ENCODE assay signal across 26 cellular contexts in genomic region chr21:22438428-22439086, GRCh38.
DNase-seq lines count a peak whose midpoint lies in the region; ATAC-seq and TF ChIP-seq lines count a peak whose summit lies in the region.
"Had no signal": no experiment of that assay in that cellular context is flagged by ENCODE, and none has a peak within 500 bp of the region (broad histone marks: within the 10 kb centered on the region; RNA-seq: fewer than 3 reads in every experiment).

No MANE protein-coding gene starts in this region.

- no peak overlapping the region for H2AFZ ChIP-seq in OCI-LY7 (ENCODE audit: low read length)

- H3K9me3 ChIP-seq in breast epithelium (no peaks in the 10 kb centered on the region), OCI-LY7 (ENCODE audit: low read length) (no peaks in the 10 kb centered on the region), endodermal cell (ENCODE audit: control insufficient read depth, low read length) (no peaks in the 10 kb centered on the region), upper lobe of right lung (no peaks in the 10 kb centered on the region)
- H3K9me3 ChIP-seq: adrenal gland, left lung, thyroid gland had no signal

- POLR2A ChIA-PET in MCF 10A (lab: Yijun Ruan, JAX) (interaction anchor here (1.2 kb wide), 1 partner anchor 18 kb away, joined by 3 read pairs; no protein-coding TSS in a partner anchor), OCI-LY7 (lab: Charles Lee) (no interaction called here)

- no peak overlapping the region for H3K9ac ChIP-seq in endodermal cell (ENCODE audit: extremely low read depth, low read length, poor library complexity, severe bottlenecking)

- no peaks in the 10 kb centered on the region for H3K27me3 ChIP-seq in breast epithelium
- H3K27me3 ChIP-seq in endodermal cell (ENCODE audit: control insufficient read depth, insufficient read depth, low read length, poor library complexity, severe bottlenecking) = no peaks in the 10 kb centered on the region
- H3K27me3 ChIP-seq in upper lobe of right lung = no peaks in the 10 kb centered on the region
- H3K27me3 ChIP-seq: adrenal gland, left lung, stomach, thyroid gland had no signal

- H3K27me3 Mint-ChIP-seq in MCF 10A (ENCODE audit: insufficient read depth, unreplicated experiment) (no peaks in the 10 kb centered on the region), endodermal cell (ENCODE audit: insufficient read depth) (no peaks in the 10 kb centered on the region)
- H3K27me3 Mint-ChIP-seq: CD8-positive, alpha-beta memory T cell had no signal

- no peaks in the 10 kb centered on the region for H3K79me2 ChIP-seq in OCI-LY7 (ENCODE audit: insufficient read depth, low read depth, low read length)

- no peaks in the 10 kb centered on the region for H3K4me1 ChIP-seq in breast epithelium
- H3K4me1 ChIP-seq in OCI-LY7 (ENCODE audit: insufficient read depth, low read length, poor library complexity, severe bottlenecking) = no peaks in the 10 kb centered on the region
- H3K4me1 ChIP-seq in endodermal cell (ENCODE audit: control insufficient read depth, insufficient read depth, low read length) = no peaks in the 10 kb centered on the region
- no peaks in the 10 kb centered on the region for H3K4me1 ChIP-seq in upper lobe of right lung
- H3K4me1 ChIP-seq: left lung, stomach, thyroid gland had no signal

- H3K27ac ChIP-seq in breast epithelium (no peak overlapping the region), OCI-LY7 (ENCODE audit: low read depth, low read length, poor library complexity, severe bottlenecking) (no peak overlapping the region), endodermal cell (ENCODE audit: low read depth, low read length) (no peak overlapping the region), upper lobe of right lung (no peak overlapping the region)
- H3K27ac ChIP-seq: adrenal gland, left lung, skin epidermis, stomach, thyroid gland had no signal

- 98 to 99% methylated on average over 6 to 8 of the region's 8 CpGs for WGBS in endodermal cell (ENCODE audit: insufficient coverage in 1 of 2, insufficient read length in 1 of 2), 2 experiments

- H3K4me3 Mint-ChIP-seq in MCF 10A (ENCODE audit: unreplicated experiment) (peak overlapping the region; percentile 52), endodermal cell (no peak overlapping the region)
- H3K4me3 Mint-ChIP-seq: activated naive CD4-positive, alpha-beta T cell treated with anti-CD3 and anti-CD28 coated beads for 36 hours; brain; CD8-positive, alpha-beta memory T cell had no signal

- no TSS peak for BruUV-seq in MCF 10A (replicated peaks; lab: Mats Ljungman, UMichigan)
- no TSS peak for BruUV-seq in OCI-LY7 (replicated peaks; lab: Mats Ljungman, UMichigan)

- no peak for DNase-seq in MCF 10A (ENCODE audit: unreplicated experiment)
- DNase-seq in breast epithelium (ENCODE audit: low spot score in 2 of 2) = no peak
- no peak for DNase-seq in OCI-LY7 (ENCODE audit: low spot score)
- DNase-seq in endodermal cell = no peak
- no peak for DNase-seq in upper lobe of right lung
- DNase-seq in hypothalamus (lab: John Stamatoyannopoulos, UW) = no peak
- no peak for DNase-seq in NCI-H774 (lab: John Stamatoyannopoulos, UW)
- no peak for DNase-seq in HuH-7 (ENCODE audit: low spot score)
- DNase-seq: 8988T; activated CD4-positive, CD25-positive, alpha-beta regulatory T cell; activated naive CD4-positive, alpha-beta T cell treated with anti-CD3 and anti-CD28 coated beads for 36 hours; adrenal gland; CD8-positive, alpha-beta memory T cell; GF-D8; mesenchymal stem cell; NCI-H1105; NCI-H2029; NCI-H2227 treated with DMSO at 0.1 percent for 48 hours; NCI-H526 treated with DMSO at 0.1 percent for 48 hours; stomach; T-helper 9 cell; thyroid gland had no signal

- H3K4me1 Mint-ChIP-seq in MCF 10A (ENCODE audit: insufficient read depth, unreplicated experiment) = peaks cover 6% of the 10 kb centered on the region
- no peaks in the 10 kb centered on the region for H3K4me1 Mint-ChIP-seq in endodermal cell
- H3K4me1 Mint-ChIP-seq: brain; CD8-positive, alpha-beta memory T cell had no signal

- H3K36me3 Mint-ChIP-seq in MCF 10A (ENCODE audit: insufficient read depth, unreplicated experiment) (no peaks in the 10 kb centered on the region), endodermal cell (ENCODE audit: low read depth) (no peaks in the 10 kb centered on the region)
- H3K36me3 Mint-ChIP-seq: brain; CD8-positive, alpha-beta memory T cell had no signal

- H3K27ac Mint-ChIP-seq in MCF 10A (ENCODE audit: low read depth, unreplicated experiment) (no peak overlapping the region), endodermal cell (no peak overlapping the region)
- H3K27ac Mint-ChIP-seq: activated naive CD4-positive, alpha-beta T cell treated with anti-CD3 and anti-CD28 coated beads for 36 hours; brain; CD8-positive, alpha-beta memory T cell had no signal

- CTCF ChIA-PET in MCF 10A (lab: Yijun Ruan, JAX) = interaction anchor here (0.5 to 0.8 kb wide), 2 partner anchors 12 to 382 kb away, joined by 3 to 4 read pairs; no protein-coding TSS in a partner anchor
- CTCF ChIA-PET in OCI-LY7 (lab: Charles Lee; ENCODE audit: unreplicated experiment) = no interaction called here

- no peak for TF ChIP-seq CTCF in MCF 10A (IDR thresholded peaks at IDR 0.05; ENCODE audit: unreplicated experiment)
- TF ChIP-seq CTCF in breast epithelium (IDR thresholded peaks at IDR 0.05) = no peak
- no peak for TF ChIP-seq CTCF in OCI-LY7 (conservative IDR thresholded peaks at IDR 0.05; ENCODE audit: low read length)
- peak; percentile 53 for TF ChIP-seq CTCF in endodermal cell (conservative IDR thresholded peaks at IDR 0.05)
- TF ChIP-seq CTCF in upper lobe of right lung (IDR thresholded peaks at IDR 0.05) = peak; percentile 4

- TF ChIP-seq POLR2A in breast epithelium (IDR thresholded peaks at IDR 0.05) = no peak

- no peak for ATAC-seq in upper lobe of right lung
- ATAC-seq: HCT116 had no signal

- H3K9me2 ChIP-seq in OCI-LY7 (ENCODE audit: insufficient read depth, low read length) = no peaks in the 10 kb centered on the region

- H4K20me1 ChIP-seq in OCI-LY7 (ENCODE audit: insufficient read depth, low read length) = no peaks in the 10 kb centered on the region

- H3K36me3 ChIP-seq in breast epithelium (no peaks in the 10 kb centered on the region), OCI-LY7 (ENCODE audit: insufficient read depth, low read length) (no peaks in the 10 kb centered on the region), endodermal cell (ENCODE audit: control insufficient read depth, insufficient read depth, low read length) (no peaks in the 10 kb centered on the region), upper lobe of right lung (no peaks in the 10 kb centered on the region)
- H3K36me3 ChIP-seq: adrenal gland, left lung, stomach, thyroid gland had no signal

- H3K4me2 ChIP-seq in OCI-LY7 (ENCODE audit: low read length) = peak overlapping the region; percentile 10; the same call in 1 of the 2 replicates

- intact Hi-C loops in MCF 10A (cut with micrococcal nuclease) (no loop called here), breast epithelium (cut with DNase I; ENCODE audit: low total_unique reads) (no loop called here), OCI-LY7 (cut with micrococcal nuclease; ENCODE audit: unreplicated experiment) (no loop called here), upper lobe of right lung (cut with DNase I) (no loop called here)

- H3K4me3 ChIP-seq in breast epithelium = no peak overlapping the region
- H3K4me3 ChIP-seq in OCI-LY7 (ENCODE audit: low read depth, low read length, poor library complexity, severe bottlenecking) = no peak overlapping the region
- no peak overlapping the region for H3K4me3 ChIP-seq in endodermal cell (ENCODE audit: low read length)
- no peak overlapping the region for H3K4me3 ChIP-seq in upper lobe of right lung
- H3K4me3 ChIP-seq: adrenal gland, left lung, skin epidermis, stomach, thyroid gland had no signal

- H3K9me3 Mint-ChIP-seq in MCF 10A (ENCODE audit: unreplicated experiment) = peaks cover 7% of the 10 kb centered on the region
- peaks cover 3% of the 10 kb centered on the region for H3K9me3 Mint-ChIP-seq in endodermal cell
- H3K9me3 Mint-ChIP-seq: brain had no signal

Comparison
In these comparisons a context has a peak if more than half of its experiments do, and no peak if none do; other contexts are left out.
1. CTCF ChIP-seq: peak in endodermal cell (single experiment) and upper lobe of right lung (single experiment); none in MCF 10A (single experiment), breast epithelium (0 of 3) and OCI-LY7 (single experiment).